Comparison of ENCODE assay signal across 8 cellular contexts in genomic region chr15:88920892-88921435, GRCh38. TPM values are rescaled to one million over a fixed set of nuclear protein-coding genes. Genes with fewer than 3 reads are reported as not detected.
DNase-seq lines count a peak whose midpoint lies in the region; ATAC-seq and TF ChIP-seq lines count a peak whose summit lies in the region.
"Not testable (repeated sequence)": the region's sequence is repeated elsewhere in the genome, so short reads cannot be mapped to it uniquely, and the experiment has no call there.

No MANE protein-coding gene starts in this region.

- H3K79me2 ChIP-seq in smooth muscle cell (ENCODE audit: low read depth) = not testable (repeated sequence)

- not testable (repeated sequence) for H3K27me3 ChIP-seq in RWPE2 (ENCODE audit: insufficient read depth, poor library complexity, severe bottlenecking); smooth muscle cell (ENCODE audit: low read depth)

- not testable (repeated sequence) for H3K36me3 ChIP-seq in HEK293 (ENCODE audit: control insufficient read depth in 2 of 2, insufficient read depth in 1 of 2, low read length in 2 of 2); RWPE2 (ENCODE audit: low read depth); smooth muscle cell (ENCODE audit: low read depth)

- not testable (repeated sequence) for H2AFZ ChIP-seq in smooth muscle cell (ENCODE audit: low read depth)

- DNase-seq in EL (peak; percentile 87), fibroblast of gingiva (ENCODE audit: low read depth) (peak; percentile 31)
- DNase-seq in RWPE2 (ENCODE audit: low spot score); smooth muscle cell (lab: John Stamatoyannopoulos, UW; ENCODE audit: unreplicated experiment): not testable (repeated sequence)
- DNase-seq in activated T-helper 9 cell treated with anti-CD3 and anti-CD28 coated beads, Interleukin-2, amount 50 U/mL, for 16 hours (ENCODE audit: low read depth) = peak; percentile 28

- H3K4me2 ChIP-seq in smooth muscle cell = peak overlapping the region; percentile 48

- H3K27ac ChIP-seq in HEK293 (ENCODE audit: extremely low read depth, low read depth, low read length) = not testable (repeated sequence)
- peak overlapping the region; percentile 77 for H3K27ac ChIP-seq in RWPE2 (ENCODE audit: poor library complexity, severe bottlenecking)
- peak overlapping the region; percentile 89 for H3K27ac ChIP-seq in smooth muscle cell (ENCODE audit: low read depth)

- not testable (repeated sequence) for H3K4me3 ChIP-seq in HEK293 (ENCODE audit: low read depth, low read length); RWPE2 (ENCODE audit: severe bottlenecking); smooth muscle cell

- ATAC-seq in GM19035 (IDR thresholded peaks at IDR 0.05; ENCODE audit: unreplicated experiment) (peak; percentile 78), HG03378 (IDR thresholded peaks at IDR 0.05; ENCODE audit: unreplicated experiment) (peak; percentile 79), RWPE2 (ENCODE audit: low read depth) (peak; percentile 67)

- POLR2A ChIA-PET in HEK293 (lab: Yijun Ruan, JAX) = interaction anchor here (0.7 kb wide), 1 partner anchor 117 kb away, joined by 3 read pairs; no protein-coding TSS in a partner anchor

- 61% methylated on average over 12 of the region's 12 CpGs for WGBS in smooth muscle cell (ENCODE audit: low lambda C conversion rate)

- TF ChIP-seq CTCF in HEK293 (tag by site-specific recombination; IDR thresholded peaks at IDR 0.05); RWPE2 (IDR thresholded peaks at IDR 0.05; ENCODE audit: poor library complexity, severe bottlenecking); smooth muscle cell (IDR thresholded peaks at IDR 0.05; ENCODE audit: borderline replicate concordance, insufficient read depth, poor library complexity, severe bottlenecking): not testable (repeated sequence)

- not testable (repeated sequence) for H3K9me3 ChIP-seq in HEK293 (ENCODE audit: control insufficient read depth, insufficient read depth, low read depth, low read length); RWPE2 (ENCODE audit: severe bottlenecking); smooth muscle cell (replicated peaks; ENCODE audit: low read depth)

- peaks cover 19% of the 10 kb centered on the region for H3F3A ChIP-seq in smooth muscle cell (ENCODE audit: low read depth)

- not testable (repeated sequence) for H3K9ac ChIP-seq in smooth muscle cell (ENCODE audit: low read depth)

- not testable (repeated sequence) for H4K20me1 ChIP-seq in smooth muscle cell (ENCODE audit: low read depth)

- CTCF ChIA-PET in HEK293 (lab: Yijun Ruan, JAX) = interaction anchor here (1.0 to 1.3 kb wide), 2 partner anchors 96 to 286 kb away, joined by 3 to 4 read pairs; no protein-coding TSS in a partner anchor

- H3K4me1 ChIP-seq in HEK293 (ENCODE audit: control insufficient read depth, insufficient read depth, low read length); smooth muscle cell (ENCODE audit: low read depth): not testable (repeated sequence)
- H3K4me1 ChIP-seq in RWPE2 (ENCODE audit: insufficient read depth, poor library complexity, severe bottlenecking) = peaks cover 34% of the 10 kb centered on the region

TF ChIP-seq in HEK293, 187 proteins besides CTCF, POLR2A, EP300 and RAD21:
- TF ChIP-seq ZEB2 (tag by site-specific recombination; IDR thresholded peaks at IDR 0.05) (0 out of 2 replicates have a peak, but pooled peaks have one; percentile 6), ZIC2 (tag by site-specific recombination; IDR thresholded peaks at IDR 0.05) (peak; percentile 73), ZNF639 (tag by site-specific recombination; IDR thresholded peaks at IDR 0.05) (0 out of 2 replicates have a peak, but pooled peaks have one; percentile 49), ZNF362 (tag by site-specific recombination; IDR thresholded peaks at IDR 0.05) (peak; percentile 92), ZNF629 (tag by site-specific recombination; IDR thresholded peaks at IDR 0.05) (0 out of 2 replicates have a peak, but pooled peaks have one; percentile 4)

RNA-seq across cellular contexts. Expression of gene MFGE8, which starts 7.8 kb away (rescaled TPM):
- 185 and 222 TPM in 2 replicates for total RNA-seq in smooth muscle cell
- 237 and 247 TPM in 2 replicates for polyA plus RNA-seq in smooth muscle cell

RNA-seq across cellular contexts. Expression of gene HAPLN3, which starts 25.6 kb away (rescaled TPM):
- total RNA-seq in smooth muscle cell = 4.5 and 6.5 TPM in 2 replicates
- polyA plus RNA-seq in smooth muscle cell = 5.2 and 7.6 TPM in 2 replicates
